Comparison of ENCODE assay signal across 1 cellular context in the genomic region with DNA sequence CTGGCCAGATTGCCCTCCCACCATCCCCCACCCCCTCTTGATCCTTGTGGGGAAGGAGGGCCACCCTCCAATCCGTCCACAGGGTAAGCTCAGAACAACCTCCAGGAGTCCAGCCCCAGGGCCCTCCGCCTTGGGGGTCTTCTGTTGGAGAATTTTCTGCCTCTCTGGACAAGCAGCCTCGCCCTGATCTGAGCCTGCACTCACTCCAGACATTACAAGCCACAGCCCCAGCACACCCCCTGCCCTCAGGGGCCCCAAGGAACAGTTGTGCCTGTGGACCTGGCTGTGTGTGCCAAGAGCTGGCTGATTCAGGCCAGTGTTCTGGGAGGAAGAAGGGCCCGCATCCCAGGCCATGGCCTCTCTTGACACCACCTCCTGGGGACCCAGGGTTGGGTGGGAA.
TF ChIP-seq lines count a peak whose summit lies in the region.

No MANE protein-coding gene starts in this region.

TF ChIP-seq in H1, 55 proteins besides CTCF, POLR2A, EP300 and RAD21:
- no peak for TF ChIP-seq USF2 (IDR thresholded peaks at IDR 0.05; ENCODE audit: low read length)
- TF ChIP-seq SUZ12 (IDR thresholded peaks at IDR 0.05; ENCODE audit: low read length), result 0 out of 2 replicates have a peak, but pooled peaks have one; percentile 1
